In genomic region chr20:22070546-22070945, GRCh38 we compare ENCODE assay signal across 12 cellular contexts.
"Had no signal": no experiment of that assay in that cellular context is flagged by ENCODE, and none has a peak within 500 bp of the region (broad histone marks: within the 10 kb centered on the region; RNA-seq: fewer than 3 reads in every experiment).

No MANE protein-coding gene starts in this region.

- H3K4me3 ChIP-seq: coronary artery, neural progenitor cell, ovary, tibial artery had no signal

- H3K27ac ChIP-seq: coronary artery, neural progenitor cell, ovary, tibial artery had no signal

- DNase-seq: activated CD4-positive, alpha-beta T cell treated with anti-CD3 and anti-CD28 coated beads, Interleukin-2, amount 50 U/mL, for 1 hour; activated naive CD4-positive, alpha-beta T cell treated with anti-CD3 and anti-CD28 coated beads for 36 hours; activated T-cell treated with anti-CD3 and anti-CD28 coated beads for 4 hours; caudate nucleus; effector CD4-positive, alpha-beta T cell; ovary; small intestine; T-helper 17 cell had no signal

- H3K9me3 ChIP-seq: ovary, tibial artery had no signal

- ATAC-seq: activated T-helper 17 cell treated with anti-CD3 and anti-CD28 coated beads, Interleukin-2, amount 50 U/mL, for 72 hours; T-helper 17 cell had no signal

- H3K27me3 ChIP-seq: neural progenitor cell, ovary, tibial artery had no signal

- H3K36me3 ChIP-seq: neural progenitor cell, ovary, tibial artery had no signal
